22 cellular contexts compared by ENCODE assay signal in the genomic region with DNA sequence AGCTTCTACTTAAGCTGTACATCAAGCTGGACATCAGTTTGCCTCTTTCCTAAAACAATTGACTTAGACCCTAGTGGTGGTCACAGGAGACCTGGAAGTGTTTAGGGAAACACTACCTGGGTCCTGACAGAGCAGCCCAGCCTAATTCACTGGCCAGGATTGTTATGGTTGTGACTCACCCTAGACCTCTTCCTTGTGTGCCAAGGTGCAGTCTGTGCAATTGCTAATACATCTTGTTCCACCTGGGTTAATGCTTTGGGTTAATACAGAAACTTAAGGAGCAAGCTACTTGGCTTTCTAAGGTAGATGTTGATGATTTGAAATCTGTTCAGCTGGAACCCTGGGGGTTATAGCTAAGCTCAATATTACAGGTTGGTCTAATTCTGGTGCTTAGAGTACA. TPM values are rescaled to one million over a fixed set of nuclear protein-coding genes. Genes with fewer than 3 reads are reported as not detected.
A peak's percentile ranks its signal among the peaks of the same experiment; 100 is the strongest.
DNase-seq lines count a peak whose midpoint lies in the region; ATAC-seq and TF ChIP-seq lines count a peak whose summit lies in the region.
"Had no signal": no experiment of that assay in that cellular context is flagged by ENCODE, and none has a peak within 500 bp of the region (broad histone marks: within the 10 kb centered on the region; RNA-seq: fewer than 3 reads in every experiment).

No MANE protein-coding gene starts in this region.

- no peak for TF ChIP-seq CTCF in RWPE2 (IDR thresholded peaks at IDR 0.05; ENCODE audit: poor library complexity, severe bottlenecking)
- no peak for TF ChIP-seq CTCF in epithelial cell of esophagus (IDR thresholded peaks at IDR 0.05; ENCODE audit: insufficient read depth, low read depth, low read length, missing control alignments)
- no peak for TF ChIP-seq CTCF in lower lobe of right lung (IDR thresholded peaks at IDR 0.05)
- no peak for TF ChIP-seq CTCF in hepatocyte (IDR thresholded peaks at IDR 0.05; ENCODE audit: poor library complexity)

- intact Hi-C loops in lower lobe of right lung (cut with DNase I) = no loop called here

- no peaks in the 10 kb centered on the region for H3K9me3 ChIP-seq in RWPE2 (ENCODE audit: severe bottlenecking)
- no peaks in the 10 kb centered on the region for H3K9me3 ChIP-seq in HAP-1
- no peaks in the 10 kb centered on the region for H3K9me3 ChIP-seq in lower lobe of right lung
- no peaks in the 10 kb centered on the region for H3K9me3 ChIP-seq in hepatocyte (ENCODE audit: low read depth)
- H3K9me3 ChIP-seq: BLaER1 had no signal

- no peaks in the 10 kb centered on the region for H3K9me2 ChIP-seq in hepatocyte (replicated peaks; ENCODE audit: insufficient read depth)

- DNase-seq in HPDE6-E6E7 (ENCODE audit: extremely low spot score) (peak; percentile 11), RWPE2 (ENCODE audit: low spot score) (no peak), epithelial cell of esophagus (ENCODE audit: low read depth) (peak; percentile 40), kidney tubule cell (ENCODE audit: low spot score) (peak; percentile 70), HAP-1 (ENCODE audit: low spot score in 2 of 2) (no peak), lower lobe of right lung (no peak), hepatocyte (ENCODE audit: low spot score) (no peak), HuH-7 (ENCODE audit: low spot score) (no peak)
- DNase-seq: CD4-positive, CD25-positive, alpha-beta regulatory T cell; CD8-positive, alpha-beta memory T cell; DMS 273 treated with DMSO at 0.1 percent for 48 hours; DMS79; EL; GDM1; GOT3; HCEC 1CT had no signal

- H3K36me3 ChIP-seq in RWPE2 (ENCODE audit: low read depth) (no peaks in the 10 kb centered on the region), HAP-1 (replicated peaks) (no peaks in the 10 kb centered on the region), lower lobe of right lung (no peaks in the 10 kb centered on the region), hepatocyte (replicated peaks; ENCODE audit: insufficient read depth, low read depth) (no peaks in the 10 kb centered on the region)
- H3K36me3 ChIP-seq: BLaER1 had no signal

- no peak overlapping the region for H3K4me2 ChIP-seq in hepatocyte
- H3K4me2 ChIP-seq: BLaER1 had no signal

- peaks cover 2% of the 10 kb centered on the region for H3K27me3 ChIP-seq in RWPE2 (ENCODE audit: insufficient read depth, poor library complexity, severe bottlenecking)
- H3K27me3 ChIP-seq in HAP-1 (ENCODE audit: low read depth) = no peaks in the 10 kb centered on the region
- peaks cover 9% of the 10 kb centered on the region for H3K27me3 ChIP-seq in lower lobe of right lung (ENCODE audit: low read depth)
- H3K27me3 ChIP-seq in hepatocyte = peaks cover 28% of the 10 kb centered on the region
- H3K27me3 ChIP-seq: BLaER1 had no signal

- H3K4me1 ChIP-seq in RWPE2 (ENCODE audit: insufficient read depth, poor library complexity, severe bottlenecking) (no peaks in the 10 kb centered on the region), HAP-1 (no peaks in the 10 kb centered on the region), lower lobe of right lung (no peaks in the 10 kb centered on the region), hepatocyte (ENCODE audit: insufficient read depth) (no peaks in the 10 kb centered on the region)
- H3K4me1 ChIP-seq: BLaER1 had no signal

- peak; percentile 58; the same call in 1 of the 3 replicates for ATAC-seq in RWPE2 (ENCODE audit: low read depth)
- ATAC-seq in lower lobe of right lung = no peak
- ATAC-seq: GM12878 had no signal

- no peak overlapping the region for H2AFZ ChIP-seq in hepatocyte

- no peaks in the 10 kb centered on the region for H3K79me2 ChIP-seq in hepatocyte

- no peaks in the 10 kb centered on the region for H4K20me1 ChIP-seq in hepatocyte (ENCODE audit: insufficient read depth, poor library complexity, severe bottlenecking)
- H4K20me1 ChIP-seq: BLaER1 had no signal

- H3K4me3 ChIP-seq in RWPE2 (ENCODE audit: severe bottlenecking) (no peak overlapping the region), epithelial cell of esophagus (ENCODE audit: low read length) (no peak overlapping the region), HAP-1 (no peak overlapping the region), lower lobe of right lung (no peak overlapping the region), hepatocyte (no peak overlapping the region)
- H3K4me3 ChIP-seq: BLaER1, GM12878 had no signal

- in situ Hi-C loops in HAP-1 (cut with MboI; ENCODE audit: low sequenced_read_pairs) = no loop called here

- H3K27ac ChIP-seq in RWPE2 (ENCODE audit: poor library complexity, severe bottlenecking) (no peak overlapping the region), lower lobe of right lung (no peak overlapping the region), hepatocyte (no peak overlapping the region)
- H3K27ac ChIP-seq: BLaER1, C4-2B had no signal

RNA-seq across cellular contexts. Expression of a gene that starts 48.7 kb away (rescaled TPM):
- total RNA-seq in lower lobe of right lung (13.7 TPM), hepatocyte (not detected in 2 replicates)
- not detected in 2 replicates for polyA plus RNA-seq in hepatocyte
- total RNA-seq: A172; A673; B cell; CD4-positive, CD25-positive, alpha-beta regulatory T cell; CD8-positive, alpha-beta memory T cell; GM12878 had no signal
- polyA plus RNA-seq: CD8-positive, alpha-beta memory T cell; GM12878 had no signal

Comparison
In these comparisons a context has a peak if more than half of its experiments do, and no peak if none do; other contexts are left out.
1. DNase-seq: peak in HPDE6-E6E7 (single experiment), epithelial cell of esophagus (single experiment) and kidney tubule cell (single experiment); none in RWPE2 (single experiment), HAP-1 (0 of 2), lower lobe of right lung (single experiment), hepatocyte (single experiment) and HuH-7 (single experiment).
2. RNA of a gene that starts 48.7 kb away (total RNA-seq): 13.7 TPM in lower lobe of right lung (single experiment); not detected in hepatocyte; every median in the first group is over 10 times any median in the second.